ENCODE assay signal across 11 cellular contexts in genomic region chr17:57605734-57606105, GRCh38.
A peak's percentile ranks its signal among the peaks of the same experiment; 100 is the strongest.
DNase-seq lines count a peak whose midpoint lies in the region; ATAC-seq lines count a peak whose summit lies in the region.
"Had no signal": no experiment of that assay in that cellular context is flagged by ENCODE, and none has a peak within 500 bp of the region (broad histone marks: within the 10 kb centered on the region; RNA-seq: fewer than 3 reads in every experiment).

No MANE protein-coding gene starts in this region.

- H4K8ac ChIP-seq in neuronal stem cell (ENCODE audit: low read depth, low read length), result no peak overlapping the region

- H4K91ac ChIP-seq in neuronal stem cell (ENCODE audit: low read depth, low read length, poor library complexity), result no peak overlapping the region

- no peak overlapping the region for H2AFZ ChIP-seq in neuronal stem cell (ENCODE audit: low read length)

- no peak overlapping the region for H3K9ac ChIP-seq in neuronal stem cell (ENCODE audit: low read depth, low read length, poor library complexity)

- H3K4me1 ChIP-seq in neuronal stem cell (ENCODE audit: control insufficient read depth in 2 of 2, insufficient read depth in 1 of 2, low read depth in 1 of 2, low read length in 2 of 2), result peaks cover 9 to 27% of the 10 kb centered on the region in 2 donors

- peak overlapping the region; percentile 82 for H3K27ac Mint-ChIP-seq in activated naive CD4-positive, alpha-beta T cell treated with anti-CD3 and anti-CD28 coated beads, Interleukin-2, amount 50 U/mL, for 72 hours

- WGBS in neuronal stem cell (ENCODE audit: extremely low coverage in 2 of 2, insufficient read length in 2 of 2, insufficient replicate concordance in 1 of 2), 2 donors, result no CpG with 5 or more reads among the region's 5 CpGs

- no peak overlapping the region for H3K4ac ChIP-seq in neuronal stem cell (ENCODE audit: low read length)

- peaks cover 3 to 36% of the 10 kb centered on the region in 2 donors for H3K36me3 ChIP-seq in neuronal stem cell (replicated peaks in 1 of 2; ENCODE audit: control insufficient read depth in 2 of 2, insufficient read depth in 2 of 2, low read length in 2 of 2)

- H3K4me2 ChIP-seq in neuronal stem cell (ENCODE audit: insufficient read depth, low read length, poor library complexity, severe bottlenecking), result no peak overlapping the region

- no peaks in the 10 kb centered on the region for H3K9me3 ChIP-seq in neuronal stem cell (replicated peaks in 1 of 2; ENCODE audit: control insufficient read depth in 2 of 2, insufficient read depth in 1 of 2, low read depth in 1 of 2, low read length in 2 of 2)

- DNase-seq in DMS153 treated with DMSO at 0.1 percent for 48 hours (lab: John Stamatoyannopoulos, UW; ENCODE audit: unreplicated experiment) (peak; percentile 75), DMS153 (lab: John Stamatoyannopoulos, UW) (no peak), neuronal stem cell (ENCODE audit: low spot score) (no peak), NCI-H524 treated with DMSO at 0.1 percent for 48 hours (lab: John Stamatoyannopoulos, UW) (no peak)
- no peak for DNase-seq in activated naive CD4-positive, alpha-beta T cell treated with anti-CD3 and anti-CD28 coated beads, Interleukin-2, amount 50 U/mL, for 72 hours (ENCODE audit: low spot score in 2 of 2)
- DNase-seq: 8988T, SIG-M5 had no signal

- H3K23ac ChIP-seq in neuronal stem cell (ENCODE audit: low read depth, low read length, poor library complexity), result no peak overlapping the region

- H3K27me3 ChIP-seq in neuronal stem cell (ENCODE audit: control insufficient read depth in 3 of 3, insufficient read depth in 3 of 3, low read depth in 1 of 3, low read length in 3 of 3), result no peaks in the 10 kb centered on the region

- H3K14ac ChIP-seq in neuronal stem cell (ENCODE audit: low read length), result no peak overlapping the region

- no peak overlapping the region for H3K27ac ChIP-seq in neuronal stem cell (replicated peaks; ENCODE audit: low read length)
- H3K27ac ChIP-seq: epithelial cell of prostate had no signal

- no peak overlapping the region for H2BK15ac ChIP-seq in neuronal stem cell (ENCODE audit: low read length)

- ATAC-seq in HG02884 (IDR thresholded peaks at IDR 0.05; ENCODE audit: unreplicated experiment) (peak; percentile 25), GM19328 (IDR thresholded peaks at IDR 0.05; ENCODE audit: unreplicated experiment) (no peak), HG02763 (IDR thresholded peaks at IDR 0.05; ENCODE audit: unreplicated experiment) (no peak)
- ATAC-seq in activated naive CD4-positive, alpha-beta T cell treated with anti-CD3 and anti-CD28 coated beads, Interleukin-2, amount 50 U/mL, for 72 hours, result peak in 1 of 2 donors; percentile 15

- H3K36me3 Mint-ChIP-seq in activated naive CD4-positive, alpha-beta T cell treated with anti-CD3 and anti-CD28 coated beads, Interleukin-2, amount 50 U/mL, for 72 hours, result no peaks in the 10 kb centered on the region

- H2BK12ac ChIP-seq in neuronal stem cell (ENCODE audit: low read length), result no peak overlapping the region

- H3K4me3 ChIP-seq in neuronal stem cell (ENCODE audit: low read length in 2 of 2), result no peak overlapping the region

- peak overlapping the region; percentile 6 for H3K18ac ChIP-seq in neuronal stem cell (ENCODE audit: low read length)

- no peak overlapping the region for H2BK120ac ChIP-seq in neuronal stem cell (ENCODE audit: low read depth, low read length)

- no peak overlapping the region for H2AK5ac ChIP-seq in neuronal stem cell (ENCODE audit: low read depth, low read length)

- no peak overlapping the region for H2BK5ac ChIP-seq in neuronal stem cell (ENCODE audit: low read length)

- no peaks in the 10 kb centered on the region for H3K9me3 Mint-ChIP-seq in activated naive CD4-positive, alpha-beta T cell treated with anti-CD3 and anti-CD28 coated beads, Interleukin-2, amount 50 U/mL, for 72 hours

- H3K79me1 ChIP-seq in neuronal stem cell (ENCODE audit: low read depth, low read length), result peaks cover 6% of the 10 kb centered on the region
